Comparison of ENCODE assay signal across 1 cellular context in genomic region chr12:120117961-120118709, GRCh38.
TF ChIP-seq lines count a peak whose summit lies in the region.

No MANE protein-coding gene starts in this region.

TF ChIP-seq in K562, 482 proteins besides CTCF, POLR2A, EP300 and RAD21 (continued from another document):
- TF ChIP-seq ZNF609 (CRISPR knock-in tag; IDR thresholded peaks at IDR 0.05; ENCODE audit: borderline replicate concordance) (0 out of 2 replicates have a peak, but pooled peaks have one; percentile 34), XRCC4 (IDR thresholded peaks at IDR 0.05; ENCODE audit: extremely low read depth, insufficient read depth, insufficient read length) (no peak), ZNF639 (CRISPR knock-in tag; conservative IDR thresholded peaks at IDR 0.05 in 1 of 2, IDR thresholded peaks at IDR 0.05 in 1 of 2) (no peak), MAFG (tag; conservative IDR thresholded peaks at IDR 0.05) (peak; percentile 94), ZBTB11 (CRISPR knock-in tag; IDR thresholded peaks at IDR 0.05) (no peak), HDAC3 (IDR thresholded peaks at IDR 0.05; ENCODE audit: borderline replicate concordance, partially characterized antibody) (no peak), MAFK (IDR thresholded peaks at IDR 0.05; ENCODE audit: low read length) (peak; percentile 94), GTF2E2 (tag; IDR thresholded peaks at IDR 0.05) (no peak), BACH1 (tag; IDR thresholded peaks at IDR 0.05) (peak; percentile 86), PYGO2 (tag; IDR thresholded peaks at IDR 0.05) (no peak)
TF ChIP-seq in K562: peak in this region for 16.
